ENCODE assay signal across 8 cellular contexts in the genomic region with DNA sequence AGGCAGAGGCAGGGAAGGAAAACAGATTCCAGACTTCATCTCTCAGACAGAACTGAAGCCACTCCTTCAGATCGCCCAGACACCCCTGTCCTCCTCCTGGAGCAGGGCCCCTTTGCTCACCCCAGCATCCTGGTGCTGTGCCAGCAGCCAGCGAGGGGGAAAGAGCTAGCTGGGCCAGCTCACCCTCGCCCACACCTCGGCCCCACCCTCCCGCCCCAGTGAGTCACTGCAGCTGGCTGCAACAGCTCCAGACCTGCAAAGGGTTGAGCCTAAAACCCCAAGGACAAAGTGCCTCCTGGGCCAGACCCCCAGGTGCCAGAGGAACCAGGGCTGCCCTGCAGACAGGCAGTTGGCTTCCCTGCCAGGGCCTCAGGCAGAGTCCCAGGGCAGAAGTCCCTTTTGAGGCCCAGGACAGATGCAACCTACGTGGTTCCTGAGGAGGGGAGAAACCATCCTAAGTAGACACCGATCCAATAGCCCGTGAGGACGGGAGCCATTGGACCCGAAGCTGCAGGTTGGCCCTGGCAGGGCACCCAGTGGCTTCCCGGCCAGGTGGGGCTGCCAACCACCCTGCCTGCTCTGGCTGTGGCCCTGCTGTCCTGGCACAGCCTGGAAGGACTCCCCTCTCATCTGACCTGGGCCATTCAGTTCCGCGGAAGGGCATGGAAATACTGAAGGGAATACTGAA. TPM values are rescaled to one million over a fixed set of nuclear protein-coding genes. Genes with fewer than 3 reads are reported as not detected.
DNase-seq lines count a peak whose midpoint lies in the region; ATAC-seq, FAIRE-seq and TF ChIP-seq lines count a peak whose summit lies in the region.

No MANE protein-coding gene starts in this region.

- H3K4me2 ChIP-seq in IMR-90 (ENCODE audit: low read depth, low read length), result peak overlapping the region; percentile 83

- WGBS in IMR-90 (ENCODE audit: extremely low coverage in 2 of 2, insufficient read length in 1 of 2), 2 experiments, result 55% methylated on average over 4 of the region's 13 CpGs; no CpG with 5 or more reads in 1 of the 2 experiments
- 11 to 15% methylated on average over 13 of the region's 13 CpGs for WGBS in esophagus, 2 donors

- no peak overlapping the region for H3K18ac ChIP-seq in IMR-90 (ENCODE audit: low read depth, low read length)

- peak overlapping the region; percentile 71 for H2BK5ac ChIP-seq in IMR-90 (ENCODE audit: low read depth, low read length, poor library complexity, severe bottlenecking)

- H4K8ac ChIP-seq in IMR-90 (ENCODE audit: low read depth in 2 of 2, low read length in 2 of 2), result no peak overlapping the region

- H3K4me3 ChIP-seq in BE2C (ENCODE audit: low read depth, low read length), result no peak overlapping the region
- no peak overlapping the region for H3K4me3 ChIP-seq in IMR-90 (ENCODE audit: insufficient read depth, low read depth, low read length)
- H3K4me3 ChIP-seq in esophagus (ENCODE audit: low read depth in 1 of 2, low read length in 2 of 2), result peak overlapping the region; percentile 19 to 82

- H2BK20ac ChIP-seq in IMR-90 (ENCODE audit: low read depth, low read length), result peak overlapping the region; percentile 24; the same call in 1 of the 2 replicates

- peak; percentile 73 for DNase-seq in BE2C
- peak; percentile 93 for DNase-seq in IMR-90
- peak; percentile 34 to 53 for DNase-seq in activated CD4-positive, alpha-beta T cell treated with anti-CD3 and anti-CD28 coated beads, Interleukin-2, amount 50 U/mL, for 4 hours
- DNase-seq in omental fat pad (ENCODE audit: low spot score), result peak; percentile 77
- no peak for DNase-seq in GM12892 (ENCODE audit: insufficient read length)
- no peak for DNase-seq in DMS114 treated with DMSO at 0.1 percent for 48 hours (lab: John Stamatoyannopoulos, UW; ENCODE audit: unreplicated experiment)
- no peak for DNase-seq in midbrain (lab: John Stamatoyannopoulos, UW)

- H3K23ac ChIP-seq in IMR-90 (ENCODE audit: low read depth, low read length), result peak overlapping the region; percentile 85

- 0 out of 2 replicates have a peak overlapping the region, but pooled peaks have one; percentile 1 for H3K9ac ChIP-seq in IMR-90 (ENCODE audit: low read depth, low read length)

- no peak overlapping the region for H2BK120ac ChIP-seq in IMR-90 (ENCODE audit: low read depth, low read length)

- no peak for FAIRE-seq in GM12892 (lab: Jason Lieb, UNC)

- intact Hi-C loops in IMR-90 (cut with micrococcal nuclease), result no loop called here

- in situ Hi-C loops in IMR-90 (cut with MboI; ENCODE audit: low sequenced_read_pairs), result no loop called here

- dilution Hi-C loops in IMR-90 (cut with HindIII; ENCODE audit: low sequenced_read_pairs, unreplicated experiment), result no loop called here

- TF ChIP-seq CTCF in BE2C (IDR thresholded peaks at IDR 0.05; ENCODE audit: low read depth, low read length) (no peak), IMR-90 (conservative IDR thresholded peaks at IDR 0.05; ENCODE audit: low read depth, low read length) (no peak), omental fat pad (IDR thresholded peaks at IDR 0.05) (no peak)

- peak overlapping the region; percentile 45 for H2AK5ac ChIP-seq in IMR-90 (ENCODE audit: low read depth, low read length)

- H3K27ac ChIP-seq in IMR-90 (ENCODE audit: insufficient read depth, low read length), result peak overlapping the region; percentile 57
- H3K27ac ChIP-seq in esophagus (ENCODE audit: low read depth in 2 of 2, low read length in 1 of 2), result peak overlapping the region; percentile 99 to 100

- H3K4ac ChIP-seq in IMR-90 (ENCODE audit: low read depth, low read length), result peak overlapping the region; percentile 48; the same call in 1 of the 2 replicates

- peaks cover 0 to 42% of the 10 kb centered on the region in 2 experiments; a peak in 2 of 4 replicates for H3K79me1 ChIP-seq in IMR-90 (ENCODE audit: low read depth in 1 of 2, low read length in 2 of 2)

- no TSS peak for BruUV-seq in IMR-90 (replicated peaks; lab: Mats Ljungman, UMichigan)

- POLR2A ChIA-PET in IMR-90 (lab: Charles Lee; ENCODE audit: unreplicated experiment), result interaction anchor here (0.6 to 0.8 kb wide), 4 partner anchors 35 to 569 kb away, joined by 3 read pairs; a partner anchor contains a TSS

- H3K36me3 ChIP-seq in BE2C (no peaks in the 10 kb centered on the region), IMR-90 (ENCODE audit: control insufficient read depth, insufficient read depth, low read length) (peaks cover 35% of the 10 kb centered on the region), esophagus (ENCODE audit: control insufficient read depth in 2 of 2, insufficient read depth in 2 of 2, low read length in 1 of 2) (peaks cover 5 to 29% of the 10 kb centered on the region in 2 donors)

- H3K56ac ChIP-seq in IMR-90 (ENCODE audit: extremely low read depth, insufficient read depth, low read length), result no peak overlapping the region

- peaks cover 14% of the 10 kb centered on the region for H3K4me1 ChIP-seq in BE2C
- peaks cover 52% of the 10 kb centered on the region for H3K4me1 ChIP-seq in IMR-90 (ENCODE audit: control insufficient read depth, insufficient read depth, low read length)
- peaks cover 20 to 35% of the 10 kb centered on the region in 2 donors for H3K4me1 ChIP-seq in esophagus (ENCODE audit: control insufficient read depth in 2 of 2, insufficient read depth in 2 of 2, low read length in 1 of 2)

- H3K9me3 ChIP-seq in BE2C (no peaks in the 10 kb centered on the region), IMR-90 (ENCODE audit: control insufficient read depth, insufficient read depth, low read length) (no peaks in the 10 kb centered on the region), esophagus (ENCODE audit: control insufficient read depth in 2 of 2, insufficient read depth in 1 of 2, low read depth in 1 of 2, low read length in 1 of 2) (no peaks in the 10 kb centered on the region)

- H3K9me1 ChIP-seq in IMR-90 (ENCODE audit: insufficient read depth, low read length), result peaks cover 19% of the 10 kb centered on the region

- peaks cover 100% of the 10 kb centered on the region for H4K20me1 ChIP-seq in IMR-90 (ENCODE audit: insufficient read depth, low read length)

- H4K5ac ChIP-seq in IMR-90 (ENCODE audit: low read depth, low read length), result no peak overlapping the region

- peak; percentile 4; the same call in 1 of the 2 replicates for TF ChIP-seq RAD21 in IMR-90 (IDR thresholded peaks at IDR 0.05; ENCODE audit: low read length)

- TF ChIP-seq POLR2A in IMR-90 (IDR thresholded peaks at IDR 0.05; ENCODE audit: low read depth, low read length), result no peak
- no peak for TF ChIP-seq POLR2A in GM12892 (IDR thresholded peaks at IDR 0.05; ENCODE audit: low read depth, low read length)

- peak overlapping the region; percentile 80 for H2AK9ac ChIP-seq in IMR-90 (replicated peaks; ENCODE audit: low read depth, low read length, poor library complexity)

- H4K91ac ChIP-seq in IMR-90 (ENCODE audit: insufficient read depth, low read depth, low read length), result no peak overlapping the region

- ATAC-seq in IMR-90 (ENCODE audit: low read depth), result peak; percentile 41
- ATAC-seq in omental fat pad (ENCODE audit: low FRiP score), result peak; percentile 64

- H3K27me3 ChIP-seq in BE2C, result no peaks in the 10 kb centered on the region
- no peaks in the 10 kb centered on the region for H3K27me3 ChIP-seq in IMR-90 (ENCODE audit: control insufficient read depth, insufficient read depth, low read length)
- no peaks in the 10 kb centered on the region for H3K27me3 ChIP-seq in esophagus (ENCODE audit: control insufficient read depth in 1 of 2, insufficient read depth in 2 of 2, low read length in 2 of 2)

- peak overlapping the region; percentile 54 for H2AFZ ChIP-seq in IMR-90 (replicated peaks; ENCODE audit: low read length, poor library complexity)

- H2BK15ac ChIP-seq in IMR-90 (ENCODE audit: low read depth, low read length), result no peak overlapping the region

- CTCF ChIA-PET in IMR-90 (lab: Yijun Ruan, JAX), result interaction anchor here (1.5 to 1.9 kb wide), 3 partner anchors 22 to 144 kb away, joined by 3 to 8 read pairs (median 4); no protein-coding TSS in a partner anchor

- peak overlapping the region; percentile 64; the same call in 1 of the 2 replicates for H3K14ac ChIP-seq in IMR-90 (replicated peaks; ENCODE audit: low read depth, low read length)

TF ChIP-seq in IMR-90, 13 proteins besides CTCF, POLR2A, EP300 and RAD21 (continues in another document):
- no peak for TF ChIP-seq RCOR1 (IDR thresholded peaks at IDR 0.05; ENCODE audit: insufficient replicate concordance, low read length)

RNA-seq across cellular contexts. Expression of a gene that starts 7.2 kb away (rescaled TPM):
- 7.4 TPM for polyA plus RNA-seq in BE2C (2012; ENCODE audit: insufficient read depth, insufficient read length, low read depth)
- total RNA-seq in IMR-90 (2012; rRNA removed), result 695 and 735 TPM in 2 replicates
- polyA plus RNA-seq in IMR-90 (2012; rRNA removed), result 80.7 and 95.1 TPM in 2 replicates
- 22.8 and 36.6 TPM in 2 replicates for polyA plus RNA-seq in IMR-90 (2012; cell fraction: cytosol; rRNA removed)
- 45.0 and 186 TPM in 2 replicates for polyA plus RNA-seq in IMR-90 (2012; cell fraction: nucleus; rRNA removed; ENCODE audit: low replicate concordance)
- polyA plus RNA-seq in esophagus, result 100 to 1,000 TPM; 168 to 195 TPM
- 1,000 to 10,000 TPM in 3 of 4 donors, 100 to 1,000 TPM in 1; 874 to 1,336 (median 1,047) TPM for total RNA-seq in omental fat pad
- polyA plus RNA-seq in GM12892 (2012; ENCODE audit: missing spikeins), result 15.5 TPM

RNA-seq across cellular contexts. Expression of a gene that starts 34.3 kb away (rescaled TPM):
- polyA plus RNA-seq in BE2C (2012; ENCODE audit: insufficient read depth, insufficient read length, low read depth), result 578 TPM
- total RNA-seq in IMR-90 (2012; rRNA removed), result 1,598 and 1,857 TPM in 2 replicates
- 1,684 and 1,697 TPM in 2 replicates for polyA plus RNA-seq in IMR-90 (2012; rRNA removed)
- 1,447 and 1,704 TPM in 2 replicates for polyA plus RNA-seq in IMR-90 (2012; cell fraction: cytosol; rRNA removed)
- 506 and 710 TPM in 2 replicates for polyA plus RNA-seq in IMR-90 (2012; cell fraction: nucleus; rRNA removed; ENCODE audit: low replicate concordance)
- 1,000 to 10,000 TPM in 1 of 2 donors, 100 to 1,000 TPM in 1; 884 to 1,495 TPM for polyA plus RNA-seq in esophagus
- 1,000 to 10,000 TPM; 1,194 to 1,561 (median 1,267) TPM for total RNA-seq in omental fat pad
- 3,566 TPM for polyA plus RNA-seq in GM12892 (2012; ENCODE audit: missing spikeins)

RNA-seq across cellular contexts. Expression of a gene that starts 51.9 kb away (rescaled TPM):
- polyA plus RNA-seq in BE2C (2012; ENCODE audit: insufficient read depth, insufficient read length, low read depth), result 61.8 TPM
- total RNA-seq in IMR-90 (2012; rRNA removed) (3.3 and 4.3 TPM in 2 replicates), omental fat pad (10 to 100 TPM in 3 of 4 donors, 1 to 10 TPM in 1; 7.9 to 11.0 (median 10.5) TPM)
- polyA plus RNA-seq in IMR-90 (2012; rRNA removed) (10.1 TPM in 2 replicates), esophagus (10 to 100 TPM in 1 of 2 donors, 1 to 10 TPM in 1; 9.0 to 15.2 TPM)
- 8.4 and 9.3 TPM in 2 replicates for polyA plus RNA-seq in IMR-90 (2012; cell fraction: cytosol; rRNA removed)
- 42.6 and 48.7 TPM in 2 replicates for polyA plus RNA-seq in IMR-90 (2012; cell fraction: nucleus; rRNA removed; ENCODE audit: low replicate concordance)
- polyA plus RNA-seq in GM12892 (2012; ENCODE audit: missing spikeins), result 13.1 TPM

Comparison
In these comparisons a context has a peak if more than half of its experiments do, and no peak if none do; other contexts are left out.
1. DNase-seq: peak in BE2C (single experiment), IMR-90 (single experiment), activated CD4-positive, alpha-beta T cell treated with anti-CD3 and anti-CD28 coated beads, Interleukin-2, amount 50 U/mL, for 4 hours (2 of 2) and omental fat pad (single experiment); none in GM12892 (single experiment), DMS114 treated with DMSO at 0.1 percent for 48 hours (single experiment) and midbrain (single experiment).
2. H3K4me3 ChIP-seq: peak in esophagus (2 of 2); none in BE2C (single experiment) and IMR-90 (single experiment).